In genomic region chr6:14108571-14109410, GRCh38 we compare ENCODE assay signal across 8 cellular contexts. TPM values are rescaled to one million over a fixed set of nuclear protein-coding genes. Genes with fewer than 3 reads are reported as not detected.
DNase-seq lines count a peak whose midpoint lies in the region; ATAC-seq and TF ChIP-seq lines count a peak whose summit lies in the region.

No MANE protein-coding gene starts in this region.

- peak overlapping the region; percentile 77 for H3K27ac Mint-ChIP-seq in activated T-helper 2 cell treated with anti-CD3 and anti-CD28 coated beads, Interferon-gamma antibody, Interleukin-2, Interleukin-4, amounts not matched to agents 10 μg/mL and 5 μg/mL and 100 μg/mL, durations not matched to agents 14 hours and 24 hours and 36 hours

- peaks cover 42% of the 10 kb centered on the region for H3K4me1 Mint-ChIP-seq in activated T-helper 2 cell treated with anti-CD3 and anti-CD28 coated beads, Interferon-gamma antibody, Interleukin-2, Interleukin-4, amounts not matched to agents 10 μg/mL and 5 μg/mL and 100 μg/mL, durations not matched to agents 14 hours and 24 hours and 36 hours (ENCODE audit: low read depth)

- in situ Hi-C loops in brain microvascular endothelial cell (cut with HindIII; ENCODE audit: low pct_ligation_motif_present, low sequenced_read_pairs) = no loop called here

- no peak overlapping the region for H3K4me3 ChIP-seq in brain microvascular endothelial cell (ENCODE audit: low read depth, low read length)

- H3K27me3 Mint-ChIP-seq in activated T-helper 2 cell treated with anti-CD3 and anti-CD28 coated beads, Interferon-gamma antibody, Interleukin-2, Interleukin-4, amounts not matched to agents 10 μg/mL and 5 μg/mL and 100 μg/mL, durations not matched to agents 14 hours and 24 hours and 36 hours (ENCODE audit: low read depth) = peaks cover 12% of the 10 kb centered on the region

- peak overlapping the region; percentile 70 for H3K4me3 Mint-ChIP-seq in activated T-helper 2 cell treated with anti-CD3 and anti-CD28 coated beads, Interferon-gamma antibody, Interleukin-2, Interleukin-4, amounts not matched to agents 10 μg/mL and 5 μg/mL and 100 μg/mL, durations not matched to agents 14 hours and 24 hours and 36 hours (ENCODE audit: low read depth)

- H3K27ac ChIP-seq in brain microvascular endothelial cell = no peak overlapping the region

- H3K36me3 ChIP-seq in brain microvascular endothelial cell (replicated peaks) = no peaks in the 10 kb centered on the region

- ATAC-seq in HG02571 (IDR thresholded peaks at IDR 0.05; ENCODE audit: unreplicated experiment) = peak; percentile 58

- no peak for TF ChIP-seq CTCF in brain microvascular endothelial cell (IDR thresholded peaks at IDR 0.05; ENCODE audit: low read depth, low read length, missing control alignments)

- peaks cover 17% of the 10 kb centered on the region for H3K9me3 Mint-ChIP-seq in activated T-helper 2 cell treated with anti-CD3 and anti-CD28 coated beads, Interferon-gamma antibody, Interleukin-2, Interleukin-4, amounts not matched to agents 10 μg/mL and 5 μg/mL and 100 μg/mL, durations not matched to agents 14 hours and 24 hours and 36 hours

- H3K36me3 Mint-ChIP-seq in activated T-helper 2 cell treated with anti-CD3 and anti-CD28 coated beads, Interferon-gamma antibody, Interleukin-2, Interleukin-4, amounts not matched to agents 10 μg/mL and 5 μg/mL and 100 μg/mL, durations not matched to agents 14 hours and 24 hours and 36 hours (ENCODE audit: low read depth) = peaks cover 17% of the 10 kb centered on the region

- no peaks in the 10 kb centered on the region for H3K27me3 ChIP-seq in brain microvascular endothelial cell (replicated peaks)

- peak; percentile 35 to 69 for DNase-seq in NCI-H524 (lab: John Stamatoyannopoulos, UW)
- DNase-seq in NCI-H524 treated with DMSO at 0.1 percent for 48 hours (lab: John Stamatoyannopoulos, UW) = no peak
- peak; percentile 88 for DNase-seq in NAMALWA (ENCODE audit: low spot score)
- no peak for DNase-seq in activated T-helper 2 cell treated with anti-CD3 and anti-CD28 coated beads, Interferon-gamma antibody, Interleukin-2, Interleukin-4, amounts not matched to agents 10 μg/mL and 5 μg/mL and 100 μg/mL, durations not matched to agents 14 hours and 24 hours and 36 hours (ENCODE audit: low spot score)
- peak; percentile 27 for DNase-seq in stimulated activated CD4-positive, alpha-beta T cell treated with anti-CD3 and anti-CD28 coated beads, Interleukin-1b, Interleukin-23, amount 100 ng/mL, for 48 hours
- no peak for DNase-seq in brain microvascular endothelial cell
- DNase-seq in NCI-H128 (lab: John Stamatoyannopoulos, UW; ENCODE audit: unreplicated experiment) = no peak

- intact Hi-C loops in activated T-helper 2 cell treated with anti-CD3 and anti-CD28 coated beads, Interferon-gamma antibody, Interleukin-2, Interleukin-4, amounts not matched to agents 10 μg/mL and 5 μg/mL and 100 μg/mL, durations not matched to agents 14 hours and 24 hours and 36 hours (cut with micrococcal nuclease) = loop anchor here (1.0 kb wide), 3 partner anchors 9 to 33 kb away; partner anchors contain the start of gene CD83

RNA-seq across cellular contexts. Expression of gene CD83, which starts 8.8 kb away (rescaled TPM):
- 145 and 150 TPM in 2 replicates for total RNA-seq in activated T-helper 2 cell treated with anti-CD3 and anti-CD28 coated beads, Interferon-gamma antibody, Interleukin-2, Interleukin-4, amounts not matched to agents 10 μg/mL and 5 μg/mL and 100 μg/mL, durations not matched to agents 14 hours and 24 hours and 36 hours

Comparison
In these comparisons a context has a peak if more than half of its experiments do, and no peak if none do; other contexts are left out.
1. DNase-seq: peak in NCI-H524 (2 of 2), NAMALWA (single experiment) and stimulated activated CD4-positive, alpha-beta T cell treated with anti-CD3 and anti-CD28 coated beads, Interleukin-1b, Interleukin-23, amount 100 ng/mL, for 48 hours (single experiment); none in NCI-H524 treated with DMSO at 0.1 percent for 48 hours (single experiment), activated T-helper 2 cell treated with anti-CD3 and anti-CD28 coated beads, Interferon-gamma antibody, Interleukin-2, Interleukin-4, amounts not matched to agents 10 μg/mL and 5 μg/mL and 100 μg/mL, durations not matched to agents 14 hours and 24 hours and 36 hours (single experiment), brain microvascular endothelial cell (single experiment) and NCI-H128 (single experiment).